22 cellular contexts compared by ENCODE assay signal in the genomic region with DNA sequence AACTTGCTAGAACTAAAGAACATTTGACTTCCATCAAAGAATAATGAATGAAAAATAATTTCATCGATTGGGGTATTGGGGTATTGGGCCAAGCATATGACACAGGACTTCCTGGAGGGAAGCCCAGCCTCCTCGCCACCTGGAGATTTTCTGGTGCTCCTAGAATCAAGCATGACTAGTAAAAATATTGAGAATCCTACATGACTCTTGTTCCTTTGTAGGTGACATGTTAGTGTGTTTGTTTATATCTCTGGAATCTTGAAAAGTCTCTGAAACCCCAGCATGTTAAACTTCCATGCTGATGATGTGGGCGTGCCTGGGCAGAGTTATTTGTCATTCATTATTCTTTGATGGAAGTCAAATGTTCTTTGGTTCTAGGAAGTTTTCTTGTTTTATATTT.
"Had no signal": no experiment of that assay in that cellular context is flagged by ENCODE, and none has a peak within 500 bp of the region (broad histone marks: within the 10 kb centered on the region; RNA-seq: fewer than 3 reads in every experiment).

No MANE protein-coding gene starts in this region.

- DNase-seq: activated CD4-positive, alpha-beta T cell treated with anti-CD3 and anti-CD28 coated beads for 1 hour; activated CD4-positive, alpha-beta T cell treated with anti-CD3 and anti-CD28 coated beads, Interleukin-2, amount 10 ng/mL, durations not matched to agents 24 days and 14 days; activated CD4-positive, alpha-beta T cell treated with anti-CD3 and anti-CD28 coated beads, Interleukin-2, amount 50 U/mL, for 48 hours; activated naive CD4-positive, alpha-beta T cell treated with anti-CD3 and anti-CD28 coated beads, Interleukin-2, amount 50 U/mL, for 16 hours; activated naive CD8-positive, alpha-beta T cell treated with anti-CD3 and anti-CD28 coated beads, Interleukin-2, amount 10 ng/mL, durations not matched to agents 7 days and 5 days; activated T-cell treated with anti-CD3 and anti-CD28 coated beads, Interleukin-2, amount 50 U/mL, for 1 hour; anterior cingulate cortex; cerebellar nuclear complex; MG63; NCI-H1105; NCI-H1436; NCI-H1694 treated with DMSO at 0.1 percent for 48 hours; NCI-H2029 treated with DMSO at 0.1 percent for 48 hours; NCI-H345; NCI-H510A treated with DMSO at 0.1 percent for 48 hours; NCI-H69; NK-92 treated with Interleukin-12 subunit alpha and Interleukin-12 subunit beta, amount 100 ng/mL, for 24 hours; PC-3; SHP77 treated with DMSO at 0.1 percent for 48 hours had no signal

- H3K36me3 ChIP-seq: adrenal gland, MG63 had no signal

- H3K9ac ChIP-seq: KMS-11 had no signal

- H3K27ac ChIP-seq: adrenal gland, KMS-11 had no signal

- ATAC-seq: PC-3, WTC11 had no signal

- H3K4me3 ChIP-seq: adrenal gland, MG63 had no signal

- H3K4me2 ChIP-seq: KMS-11 had no signal

- H3K9me3 ChIP-seq: adrenal gland had no signal
